In the genomic region with DNA sequence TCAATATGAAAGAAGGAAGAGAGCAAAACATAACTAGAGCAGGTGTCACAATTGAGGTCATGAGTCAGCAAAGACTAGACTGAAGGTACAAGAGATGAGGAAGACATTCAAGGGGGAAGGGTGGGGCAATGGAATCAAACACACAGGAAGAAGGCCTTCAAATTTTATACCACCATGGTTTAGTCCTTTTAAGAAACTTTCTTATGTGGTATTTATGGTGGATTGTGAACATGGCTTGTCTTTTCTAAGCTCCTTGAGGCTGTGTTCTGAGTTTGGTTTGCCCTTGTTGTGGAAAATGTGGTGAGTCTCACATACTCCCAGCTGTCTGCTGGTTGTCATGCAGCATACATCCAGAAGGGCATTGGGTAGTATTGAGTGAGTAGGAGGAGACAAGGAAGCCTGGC, we compare ENCODE assay signal across 8 cellular contexts.
DNase-seq lines count a peak whose midpoint lies in the region; ATAC-seq, FAIRE-seq and TF ChIP-seq lines count a peak whose summit lies in the region.

No MANE protein-coding gene starts in this region.

- no peak for FAIRE-seq in kidney (lab: Jason Lieb, UNC)

- peak overlapping the region; percentile 48 for H3K27ac Mint-ChIP-seq in T-helper 17 cell

- H3K4me3 ChIP-seq in mucosa of descending colon (no peak overlapping the region), kidney (ENCODE audit: low read length in 2 of 2) (no peak overlapping the region), testis (no peak overlapping the region)

- no peak overlapping the region for H3K27ac ChIP-seq in kidney (ENCODE audit: low read depth in 2 of 2, low read length in 2 of 2)
- no peak overlapping the region for H3K27ac ChIP-seq in testis

- no peaks in the 10 kb centered on the region for H3K27me3 ChIP-seq in testis

- intact Hi-C loops in mucosa of descending colon (cut with DNase I, micrococcal nuclease) (no loop called here), kidney (cut with DNase I) (no loop called here), testis (cut with DNase I; ENCODE audit: low total_unique reads) (no loop called here)

- peaks cover 7% of the 10 kb centered on the region for H3K27me3 Mint-ChIP-seq in T-helper 17 cell

- TF ChIP-seq CTCF in mucosa of descending colon (IDR thresholded peaks at IDR 0.05) (no peak), kidney (IDR thresholded peaks at IDR 0.05; ENCODE audit: borderline replicate concordance, extremely low read depth, insufficient read depth) (no peak), testis (IDR thresholded peaks at IDR 0.05) (no peak)

- H3K4me3 Mint-ChIP-seq in T-helper 17 cell: peak overlapping the region; percentile 10

- in situ Hi-C loops in G401 (cut with HindIII; ENCODE audit: low sequenced_read_pairs): no loop called here

- peaks cover 2% of the 10 kb centered on the region for H3K36me3 Mint-ChIP-seq in T-helper 17 cell (ENCODE audit: low read depth)

- no peak for TF ChIP-seq POLR2A in testis (IDR thresholded peaks at IDR 0.05)

- H3K9me3 ChIP-seq in T-helper 17 cell (ENCODE audit: control insufficient read depth, low read length, poor library complexity, severe bottlenecking) (no peaks in the 10 kb centered on the region), mucosa of descending colon (no peaks in the 10 kb centered on the region), kidney (ENCODE audit: control insufficient read depth in 1 of 2, low read length in 2 of 2) (no peaks in the 10 kb centered on the region), testis (no peaks in the 10 kb centered on the region)

- ATAC-seq in GM18909 (IDR thresholded peaks at IDR 0.05; ENCODE audit: poor library complexity, unreplicated experiment) (peak; percentile 98), HG02840 (IDR thresholded peaks at IDR 0.05; ENCODE audit: low FRiP score, unreplicated experiment) (peak; percentile 87), T-helper 17 cell (peak; percentile 97), mucosa of descending colon (peak; percentile 52)

- no peaks in the 10 kb centered on the region for H3K4me1 ChIP-seq in mucosa of descending colon (ENCODE audit: low read depth)
- no peaks in the 10 kb centered on the region for H3K4me1 ChIP-seq in kidney (ENCODE audit: control insufficient read depth in 1 of 2, insufficient read depth in 1 of 2, low read depth in 1 of 2, low read length in 2 of 2)
- H3K4me1 ChIP-seq in testis: no peaks in the 10 kb centered on the region

- peak in 2 of 3 donors; percentile 31 to 33 for DNase-seq in T-helper 17 cell
- peak in 1 of 3 donors; percentile 4 for DNase-seq in mucosa of descending colon
- no peak for DNase-seq in kidney
- no peak for DNase-seq in G401 (ENCODE audit: low spot score)
- no peak for DNase-seq in HuH-7 (ENCODE audit: low spot score)
- DNase-seq in testis: no peak

- H3K36me3 ChIP-seq in mucosa of descending colon (ENCODE audit: low read depth) (no peaks in the 10 kb centered on the region), kidney (ENCODE audit: control insufficient read depth in 1 of 2, insufficient read depth in 2 of 2, low read length in 2 of 2) (no peaks in the 10 kb centered on the region), testis (ENCODE audit: low read depth, missing control alignments) (no peaks in the 10 kb centered on the region)

- H3K9ac ChIP-seq in kidney (ENCODE audit: low read length in 2 of 2): no peak overlapping the region

- peaks cover 16% of the 10 kb centered on the region for H3K4me1 Mint-ChIP-seq in T-helper 17 cell

Comparison
In these comparisons a context has a peak if more than half of its experiments do, and no peak if none do; other contexts are left out.
1. DNase-seq: peak in T-helper 17 cell (2 of 3); none in kidney (single experiment), G401 (single experiment), HuH-7 (single experiment) and testis (single experiment).
2. Peak in every context shown above with its lines, with median percentiles within 50 percentile points of each other: ATAC-seq.